15 cellular contexts compared by ENCODE assay signal in genomic region chr14:89841855-89842254, GRCh38.
"Had no signal": no experiment of that assay in that cellular context is flagged by ENCODE, and none has a peak within 500 bp of the region (broad histone marks: within the 10 kb centered on the region; RNA-seq: fewer than 3 reads in every experiment).

No MANE protein-coding gene starts in this region.

- FAIRE-seq: colon, urothelium cell line had no signal

- H3K36me3 ChIP-seq: gastrocnemius medialis, heart right ventricle had no signal

- H3K27ac ChIP-seq: gastrocnemius medialis, heart right ventricle, testis had no signal

- H3K4me1 ChIP-seq: gastrocnemius medialis, heart right ventricle, testis had no signal

- H3K27me3 ChIP-seq: gastrocnemius medialis, heart right ventricle, testis had no signal

- DNase-seq: activated CD4-positive, alpha-beta memory T cell treated with anti-CD3 and anti-CD28 coated beads, Interleukin-2, amount 10 ng/mL, durations not matched to agents 7 days and 5 days; activated gamma-delta T cell treated with Interleukin-2 at 50 U/mL for 16 hours; activated naive CD8-positive, alpha-beta T cell treated with anti-CD3 and anti-CD28 coated beads for 36 hours; activated T-cell treated with anti-CD3 and anti-CD28 coated beads, Interleukin-2, amount 50 U/mL, for 48 hours; aorta; gastrocnemius medialis; heart right ventricle; immature natural killer cell; nephron progenitor cell; stimulated activated CD4-positive, alpha-beta T cell treated with anti-CD3 and anti-CD28 coated beads, Interleukin-15, amount 100 ng/mL, for 24 hours; stimulated activated CD4-positive, alpha-beta T cell treated with anti-CD3 and anti-CD28 coated beads, Interleukin-4, amount 100 ng/mL, for 24 hours; stimulated activated naive CD8-positive, alpha-beta T cell treated with anti-CD3 and anti-CD28 coated beads, Interleukin-15, amount 100 ng/mL, for 72 hours; testis had no signal

- ATAC-seq: gastrocnemius medialis; heart right ventricle; stimulated activated naive CD8-positive, alpha-beta T cell treated with anti-CD3 and anti-CD28 coated beads, Interleukin-15, amount 100 ng/mL, for 72 hours had no signal

- H3K9me3 ChIP-seq: gastrocnemius medialis, testis had no signal

- H3K4me3 ChIP-seq: gastrocnemius medialis, heart right ventricle, testis had no signal
